In genomic region chr2:203538237-203538636, GRCh38 we compare ENCODE assay signal across 5 cellular contexts. TPM values are rescaled to one million over a fixed set of nuclear protein-coding genes. Genes with fewer than 3 reads are reported as not detected.
DNase-seq lines count a peak whose midpoint lies in the region; ATAC-seq, FAIRE-seq and TF ChIP-seq lines count a peak whose summit lies in the region.
"Not testable (repeated sequence)": the region's sequence is repeated elsewhere in the genome, so short reads cannot be mapped to it uniquely, and the experiment has no call there.
"Had no signal": no experiment of that assay in that cellular context is flagged by ENCODE, and none has a peak within 500 bp of the region (broad histone marks: within the 10 kb centered on the region; RNA-seq: fewer than 3 reads in every experiment).

No MANE protein-coding gene starts in this region.

- H3K27me3 Mint-ChIP-seq in activated T-helper 17 cell treated with anti-CD3 and anti-CD28 coated beads, Interleukin-2, amount 50 U/mL, for 72 hours; activated naive CD4-positive, alpha-beta T cell treated with anti-CD3 and anti-CD28 coated beads, Interleukin-2, amount 50 U/mL, for 24 hours; neural crest cell (ENCODE audit: low read depth): not testable (repeated sequence)

- peaks cover 13% of the 10 kb centered on the region for H3K79me2 ChIP-seq in HepG2 (ENCODE audit: insufficient read depth, low read length)

- TF ChIP-seq POLR2A in HepG2 (IDR thresholded peaks at IDR 0.05; ENCODE audit: insufficient read depth in 1 of 2, low read depth in 2 of 2, low read length in 2 of 2): not testable (repeated sequence)

- peaks cover 11% of the 10 kb centered on the region for H3K9me3 Mint-ChIP-seq in activated T-helper 17 cell treated with anti-CD3 and anti-CD28 coated beads, Interleukin-2, amount 50 U/mL, for 72 hours
- not testable (repeated sequence) for H3K9me3 Mint-ChIP-seq in activated naive CD4-positive, alpha-beta T cell treated with anti-CD3 and anti-CD28 coated beads, Interleukin-2, amount 50 U/mL, for 24 hours; neural crest cell

- FAIRE-seq in HepG2 (lab: Jason Lieb, UNC): not testable (repeated sequence)

- not testable (repeated sequence) for H3K9me3 ChIP-seq in HepG2 (ENCODE audit: low read length)

- 47% methylated on average over 4 of the region's 4 CpGs for WGBS in HepG2 (ENCODE audit: low lambda C conversion rate)

- TF ChIP-seq RAD21 in HepG2 (CRISPR knock-in tag; IDR thresholded peaks at IDR 0.05): not testable (repeated sequence)

- DNase-seq in HepG2 (ENCODE audit: low spot score); neural crest cell (ENCODE audit: low read depth, low spot score): not testable (repeated sequence)

- not testable (repeated sequence) for H3K4me3 ChIP-seq in HepG2 (replicated peaks in 1 of 3; ENCODE audit: insufficient read depth in 1 of 3, low read depth in 2 of 3, low read length in 3 of 3)

- H3K27ac ChIP-seq in HepG2 (ENCODE audit: extremely low read length, insufficient read depth, low read length): not testable (repeated sequence)

- not testable (repeated sequence) for TF ChIP-seq CTCF in HepG2 (CRISPR knock-in tag; IDR thresholded peaks at IDR 0.05); neural crest cell (conservative IDR thresholded peaks at IDR 0.05)

- H4K20me1 ChIP-seq in HepG2 (ENCODE audit: insufficient read depth, low read length): not testable (repeated sequence)

- H3K4me2 ChIP-seq in HepG2 (ENCODE audit: low read depth, low read length): not testable (repeated sequence)

- CTCF ChIA-PET in HepG2 (lab: Yijun Ruan, JAX; ENCODE audit: low intra/inter-chr PET ratio, low total read pairs): not testable (repeated sequence)

- not testable (repeated sequence) for H3K36me3 ChIP-seq in HepG2 (replicated peaks in 1 of 2; ENCODE audit: control insufficient read depth in 1 of 2, insufficient read depth in 2 of 2, low read length in 2 of 2)

- ATAC-seq in activated T-helper 17 cell treated with anti-CD3 and anti-CD28 coated beads, Interleukin-2, amount 50 U/mL, for 72 hours (replicated peaks); HepG2: not testable (repeated sequence)

- H3K4me3 Mint-ChIP-seq in activated T-helper 17 cell treated with anti-CD3 and anti-CD28 coated beads, Interleukin-2, amount 50 U/mL, for 72 hours; activated naive CD4-positive, alpha-beta T cell treated with anti-CD3 and anti-CD28 coated beads, Interleukin-2, amount 50 U/mL, for 24 hours: not testable (repeated sequence)
- peak overlapping the region; percentile 9 for H3K4me3 Mint-ChIP-seq in neural crest cell

- not testable (repeated sequence) for H2AFZ ChIP-seq in HepG2 (ENCODE audit: low read length)

- H3K4me1 Mint-ChIP-seq in activated T-helper 17 cell treated with anti-CD3 and anti-CD28 coated beads, Interleukin-2, amount 50 U/mL, for 72 hours: peaks cover 26% of the 10 kb centered on the region
- H3K4me1 Mint-ChIP-seq in activated naive CD4-positive, alpha-beta T cell treated with anti-CD3 and anti-CD28 coated beads, Interleukin-2, amount 50 U/mL, for 24 hours: peaks cover 40% of the 10 kb centered on the region
- peaks cover 22% of the 10 kb centered on the region for H3K4me1 Mint-ChIP-seq in neural crest cell

- not testable (repeated sequence) for BruUV-seq in HepG2 (replicated peaks; lab: Mats Ljungman, UMichigan)

- peak overlapping the region; percentile 32 for H3K27ac Mint-ChIP-seq in activated T-helper 17 cell treated with anti-CD3 and anti-CD28 coated beads, Interleukin-2, amount 50 U/mL, for 72 hours
- H3K27ac Mint-ChIP-seq in activated naive CD4-positive, alpha-beta T cell treated with anti-CD3 and anti-CD28 coated beads, Interleukin-2, amount 50 U/mL, for 24 hours: peak overlapping the region; percentile 78
- H3K27ac Mint-ChIP-seq in neural crest cell (ENCODE audit: unreplicated experiment): not testable (repeated sequence)

- H3K4me1 ChIP-seq in HepG2 (ENCODE audit: insufficient read depth, low read length): peaks cover 17% of the 10 kb centered on the region

- H3K9ac ChIP-seq in HepG2 (ENCODE audit: insufficient read depth, low read depth, low read length): not testable (repeated sequence)

- POLR2A ChIA-PET in HepG2 (lab: Yijun Ruan, JAX): not testable (repeated sequence)

- in situ Hi-C loops in HepG2 (cut with HindIII; ENCODE audit: extremely low pct_ligation_motif_present, low pct_unique_long_range_greater_than_20kb): not testable (repeated sequence)

- H3K27me3 ChIP-seq in HepG2 (ENCODE audit: control insufficient read depth in 1 of 2, insufficient read depth in 2 of 2, low read length in 2 of 2): not testable (repeated sequence)

- TF ChIP-seq EP300 in HepG2 (IDR thresholded peaks at IDR 0.05; ENCODE audit: low read depth in 2 of 2, low read length in 2 of 2); HepG2 (CRISPR knock-in tag; IDR thresholded peaks at IDR 0.05; ENCODE audit: borderline replicate concordance): not testable (repeated sequence)

- not testable (repeated sequence) for H3K36me3 Mint-ChIP-seq in activated T-helper 17 cell treated with anti-CD3 and anti-CD28 coated beads, Interleukin-2, amount 50 U/mL, for 72 hours (ENCODE audit: low read depth); activated naive CD4-positive, alpha-beta T cell treated with anti-CD3 and anti-CD28 coated beads, Interleukin-2, amount 50 U/mL, for 24 hours; neural crest cell (ENCODE audit: low read depth)

- intact Hi-C loops in HepG2 (cut with micrococcal nuclease; ENCODE audit: unreplicated experiment): not testable (repeated sequence)

TF ChIP-seq in HepG2, 621 proteins besides CTCF, POLR2A, EP300 and RAD21:
- peak; percentile 96 for TF ChIP-seq ZNF431 (CRISPR knock-in tag; IDR thresholded peaks at IDR 0.05; ENCODE audit: borderline replicate concordance, low read depth)

RNA-seq across cellular contexts. Expression of gene RAPH1, which starts 3.1 kb away (rescaled TPM):
- 10 to 100 TPM; 10.4 to 13.5 TPM for total RNA-seq in activated T-helper 17 cell treated with anti-CD3 and anti-CD28 coated beads, Interleukin-2, amount 50 U/mL, for 72 hours
- total RNA-seq in HepG2 (2016; rRNA removed; fragmentation: Illumina TruSeq; extraction: Trizol) (6.7 and 17.9 TPM in 2 replicates), neural crest cell (24.8 and 25.7 TPM in 2 replicates)
- total RNA-seq in HepG2 (2016; cell fraction: cytosol; rRNA removed; fragmentation: Illumina TruSeq; extraction: Trizol; ENCODE audit: low read depth): 9.6 and 10.3 TPM in 2 replicates
- total RNA-seq in HepG2 (2016; cell fraction: insoluble cytoplasmic fraction; rRNA removed; fragmentation: Illumina TruSeq; extraction: Trizol): 6.1 and 18.5 TPM in 2 replicates
- total RNA-seq in HepG2 (2016; cell fraction: membrane; rRNA removed; fragmentation: Illumina TruSeq; extraction: Trizol): 11.9 and 16.6 TPM in 2 replicates
- 14.0 and 19.2 TPM in 2 replicates for total RNA-seq in HepG2 (2016; cell fraction: nucleus; rRNA removed; fragmentation: Illumina TruSeq; extraction: Trizol)
- polyA plus RNA-seq in HepG2 (2011; rRNA removed): 5.3 TPM in 2 replicates
- polyA plus RNA-seq in HepG2 (2011; cell fraction: cytosol; rRNA removed): 2.0 and 2.9 TPM in 2 replicates
- polyA plus RNA-seq in HepG2 (2011; cell fraction: nucleus; rRNA removed): 4.2 and 5.9 TPM in 2 replicates
- 6.5 and 7.6 TPM in 2 replicates for polyA plus RNA-seq in HepG2 (2012)
- 1.4 and 2.7 TPM in 2 replicates for polyA plus RNA-seq in HepG2 (2016; cell fraction: cytosol; fragmentation: Illumina TruSeq; extraction: Trizol; ENCODE audit: low read depth)
- 6.2 and 8.1 TPM in 2 replicates for polyA plus RNA-seq in HepG2 (2016; cell fraction: insoluble cytoplasmic fraction; fragmentation: Illumina TruSeq; extraction: Trizol; ENCODE audit: low read depth)
- polyA plus RNA-seq in HepG2 (2016; cell fraction: membrane; fragmentation: Illumina TruSeq; extraction: Trizol; ENCODE audit: low read depth): 2.3 and 2.5 TPM in 2 replicates
- 12.1 and 13.7 TPM in 2 replicates for polyA plus RNA-seq in HepG2 (2016; cell fraction: nucleus; fragmentation: Illumina TruSeq; extraction: Trizol; ENCODE audit: insufficient read depth, low read depth)
- 9.4 and 9.7 TPM in 2 replicates for polyA minus RNA-seq in HepG2 (2011; rRNA and poly(A)+ RNA removed; ENCODE audit: low replicate concordance)
- polyA minus RNA-seq in HepG2 (2011; cell fraction: cytosol; rRNA and poly(A)+ RNA removed): 9.3 and 11.0 TPM in 2 replicates
- 13.0 and 19.0 TPM in 2 replicates for polyA minus RNA-seq in HepG2 (2011; cell fraction: nucleus; rRNA and poly(A)+ RNA removed)
- polyA plus RNA-seq: CD8-positive, alpha-beta memory T cell had no signal
